26 cellular contexts compared by ENCODE assay signal in genomic region chr18:27991391-27991790, GRCh38.
DNase-seq lines count a peak whose midpoint lies in the region; ATAC-seq, FAIRE-seq and TF ChIP-seq lines count a peak whose summit lies in the region.
"Had no signal": no experiment of that assay in that cellular context is flagged by ENCODE, and none has a peak within 500 bp of the region (broad histone marks: within the 10 kb centered on the region; RNA-seq: fewer than 3 reads in every experiment).

No MANE protein-coding gene starts in this region.

- H3K79me2 ChIP-seq in astrocyte (ENCODE audit: insufficient read depth, low read length): peaks cover 16% of the 10 kb centered on the region

- no peak overlapping the region for H3K4me3 ChIP-seq in Caco-2 (ENCODE audit: low read depth, low read length)
- no peak overlapping the region for H3K4me3 ChIP-seq in astrocyte (ENCODE audit: insufficient read depth, low read depth, low read length)
- H3K4me3 ChIP-seq in fibroblast of villous mesenchyme (ENCODE audit: low read depth, low read length): no peak overlapping the region
- no peak overlapping the region for H3K4me3 ChIP-seq in kidney (ENCODE audit: low read length in 2 of 2)
- H3K4me3 ChIP-seq: BLaER1, GM12878, GM23338 had no signal

- no peak overlapping the region for H3K27ac ChIP-seq in astrocyte (ENCODE audit: low read depth, low read length)
- no peak overlapping the region for H3K27ac ChIP-seq in kidney (ENCODE audit: low read depth in 2 of 2, low read length in 2 of 2)
- H3K27ac ChIP-seq: BLaER1, RWPE1 had no signal

- no peak for TF ChIP-seq CTCF in Caco-2 (IDR thresholded peaks at IDR 0.05; ENCODE audit: insufficient read depth in 1 of 2, low read depth in 1 of 2, low read length in 1 of 2, severe bottlenecking in 1 of 2, unreplicated experiment in 1 of 2)
- TF ChIP-seq CTCF in astrocyte (IDR thresholded peaks at IDR 0.05; ENCODE audit: insufficient read depth, low read depth, low read length): no peak
- no peak for TF ChIP-seq CTCF in fibroblast of villous mesenchyme (IDR thresholded peaks at IDR 0.05; ENCODE audit: insufficient read depth, low read depth, low read length)
- no peak for TF ChIP-seq CTCF in neural crest cell (conservative IDR thresholded peaks at IDR 0.05)
- no peak for TF ChIP-seq CTCF in kidney (IDR thresholded peaks at IDR 0.05; ENCODE audit: borderline replicate concordance, extremely low read depth, insufficient read depth)

- CTCF ChIA-PET in Caco-2 (lab: Charles Lee): no interaction called here

- no peaks in the 10 kb centered on the region for H3K9me3 ChIP-seq in Caco-2
- H3K9me3 ChIP-seq in astrocyte (ENCODE audit: insufficient read depth, low read depth, low read length): no peaks in the 10 kb centered on the region
- H3K9me3 ChIP-seq in kidney (ENCODE audit: control insufficient read depth in 1 of 2, low read length in 2 of 2): no peaks in the 10 kb centered on the region
- H3K9me3 ChIP-seq: BLaER1 had no signal

- H3K4me1 ChIP-seq in Caco-2 (0 out of 2 replicates have a peak, but pooled peaks cover 6% of the 10 kb centered on the region), astrocyte (ENCODE audit: insufficient read depth, low read length) (peaks cover 3% of the 10 kb centered on the region), kidney (ENCODE audit: control insufficient read depth in 1 of 2, insufficient read depth in 1 of 2, low read depth in 1 of 2, low read length in 2 of 2) (no peaks in the 10 kb centered on the region)
- H3K4me1 ChIP-seq: BLaER1 had no signal

- H3K36me3 Mint-ChIP-seq in Caco-2 (ENCODE audit: insufficient read depth, unreplicated experiment) (peaks cover 5% of the 10 kb centered on the region), astrocyte (ENCODE audit: low read depth, unreplicated experiment) (peaks cover 15% of the 10 kb centered on the region), neural crest cell (ENCODE audit: low read depth) (peaks cover 35% of the 10 kb centered on the region)

- H3K9me3 Mint-ChIP-seq in Caco-2 (ENCODE audit: unreplicated experiment): no peaks in the 10 kb centered on the region
- no peaks in the 10 kb centered on the region for H3K9me3 Mint-ChIP-seq in astrocyte (ENCODE audit: unreplicated experiment)
- H3K9me3 Mint-ChIP-seq in neural crest cell: no peaks in the 10 kb centered on the region
- H3K9me3 Mint-ChIP-seq: GM23338, H9 had no signal

- H3K9ac ChIP-seq in astrocyte (ENCODE audit: low read length) (no peak overlapping the region), kidney (ENCODE audit: low read length in 2 of 2) (no peak overlapping the region)
- H3K9ac ChIP-seq: BLaER1 had no signal

- H3K27ac Mint-ChIP-seq in Caco-2 (ENCODE audit: unreplicated experiment) (peak overlapping the region; percentile 42), astrocyte (ENCODE audit: unreplicated experiment) (no peak overlapping the region), neural crest cell (ENCODE audit: unreplicated experiment) (peak overlapping the region; percentile 60)
- H3K27ac Mint-ChIP-seq: CD4-positive, alpha-beta T cell; GM23338 had no signal

- FAIRE-seq in astrocyte (lab: Jason Lieb, UNC) (no peak), kidney (lab: Jason Lieb, UNC) (no peak)
- FAIRE-seq: G401.6, GM12878, HTR-8/SVneo had no signal

- H3K4me3 Mint-ChIP-seq in Caco-2 (ENCODE audit: unreplicated experiment) (peak overlapping the region; percentile 69), astrocyte (ENCODE audit: unreplicated experiment) (no peak overlapping the region), neural crest cell (no peak overlapping the region)
- H3K4me3 Mint-ChIP-seq: CD4-positive, alpha-beta T cell; GM23338; H9 had no signal

- H3K4me2 ChIP-seq in astrocyte (ENCODE audit: low read length): no peak overlapping the region
- H3K4me2 ChIP-seq: BLaER1, GM23338 had no signal

- H4K20me1 ChIP-seq in astrocyte (ENCODE audit: insufficient read depth, low read length): peaks cover 18% of the 10 kb centered on the region
- H4K20me1 ChIP-seq: BLaER1 had no signal

- no peak overlapping the region for H2AFZ ChIP-seq in astrocyte (ENCODE audit: low read depth, low read length)
- H2AFZ ChIP-seq: GM23338 had no signal

- H3K4me1 Mint-ChIP-seq in Caco-2 (ENCODE audit: low read depth, unreplicated experiment) (no peaks in the 10 kb centered on the region), astrocyte (ENCODE audit: low read depth, unreplicated experiment) (peaks cover 22% of the 10 kb centered on the region), neural crest cell (peaks cover 18% of the 10 kb centered on the region)
- H3K4me1 Mint-ChIP-seq: GM23338, H9 had no signal

- H3K27me3 Mint-ChIP-seq in Caco-2 (ENCODE audit: insufficient read depth, unreplicated experiment) (no peaks in the 10 kb centered on the region), astrocyte (ENCODE audit: low read depth, unreplicated experiment) (no peaks in the 10 kb centered on the region), neural crest cell (ENCODE audit: low read depth) (no peaks in the 10 kb centered on the region)
- H3K27me3 Mint-ChIP-seq: CD4-positive, alpha-beta T cell had no signal

- H3K27me3 ChIP-seq in Caco-2 (replicated peaks; ENCODE audit: control insufficient read depth, insufficient read depth, low read length) (no peaks in the 10 kb centered on the region), astrocyte (ENCODE audit: insufficient read depth, low read length) (no peaks in the 10 kb centered on the region)
- H3K27me3 ChIP-seq: BLaER1 had no signal

- intact Hi-C loops in Caco-2 (cut with micrococcal nuclease; ENCODE audit: unreplicated experiment) (no loop called here), kidney (cut with DNase I) (no loop called here)

- POLR2A ChIA-PET in Caco-2 (lab: Charles Lee): no interaction called here

- no peak for ATAC-seq in GM18520 (IDR thresholded peaks at IDR 0.05; ENCODE audit: unreplicated experiment)
- ATAC-seq: GM12878, GM23338, Panc1 had no signal

- no peaks in the 10 kb centered on the region for H3K36me3 ChIP-seq in Caco-2 (ENCODE audit: control insufficient read depth, insufficient read depth, low read length)
- H3K36me3 ChIP-seq in astrocyte (ENCODE audit: insufficient read depth, low read length): peaks cover 56% of the 10 kb centered on the region
- H3K36me3 ChIP-seq in kidney (ENCODE audit: control insufficient read depth in 1 of 2, insufficient read depth in 2 of 2, low read length in 2 of 2): no peaks in the 10 kb centered on the region

- DNase-seq in Caco-2 (no peak), astrocyte (ENCODE audit: low read depth) (peak; percentile 59), fibroblast of villous mesenchyme (ENCODE audit: low read depth) (peak; percentile 31), neural crest cell (ENCODE audit: low read depth, low spot score) (no peak), kidney (no peak)
- no peak for DNase-seq in stimulated activated CD4-positive, alpha-beta T cell treated with anti-CD3 and anti-CD28 coated beads, Interleukin-15, amount 100 ng/mL, for 24 hours
- DNase-seq: CD4-positive, alpha-beta T cell; H9; KBM-7; MV-4-11; NCI-H1105; NCI-H1436 treated with DMSO at 0.1 percent for 48 hours; NCI-H187 treated with DMSO at 0.1 percent for 48 hours; NCI-H2171 treated with DMSO at 0.1 percent for 48 hours; NCI-H446; NCI-H526; NCI-H82; SHP77 had no signal

- BruUV-seq in Caco-2 (replicated peaks; lab: Mats Ljungman, UMichigan): no TSS peak

Comparison
In these comparisons a context has a peak if more than half of its experiments do, and no peak if none do; other contexts are left out.
1. DNase-seq: peak in astrocyte (single experiment) and fibroblast of villous mesenchyme (single experiment); none in Caco-2 (0 of 2), neural crest cell (single experiment), kidney (single experiment) and stimulated activated CD4-positive, alpha-beta T cell treated with anti-CD3 and anti-CD28 coated beads, Interleukin-15, amount 100 ng/mL, for 24 hours (single experiment).